9 cellular contexts compared by ENCODE assay signal in the genomic region with DNA sequence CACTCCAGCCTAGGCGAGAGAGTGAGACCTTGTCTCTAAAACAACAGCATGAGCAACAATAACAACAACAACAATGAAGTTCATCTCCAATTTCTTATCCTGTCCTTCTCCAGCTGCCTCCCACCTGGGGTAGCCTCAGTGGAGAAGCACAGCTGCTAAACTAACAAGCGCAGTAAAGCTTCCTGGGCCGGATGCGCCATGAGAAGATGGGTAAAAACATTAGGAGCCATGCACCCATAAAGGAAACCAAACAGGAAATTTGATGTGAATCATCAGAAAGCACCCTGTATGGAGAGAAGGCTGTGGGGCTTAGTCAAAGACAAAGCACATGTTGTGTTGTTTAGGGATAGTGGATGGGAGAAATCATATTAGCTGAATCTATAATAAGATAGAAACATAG.
DNase-seq lines count a peak whose midpoint lies in the region; ATAC-seq and TF ChIP-seq lines count a peak whose summit lies in the region.
"Had no signal": no experiment of that assay in that cellular context is flagged by ENCODE, and none has a peak within 500 bp of the region (broad histone marks: within the 10 kb centered on the region; RNA-seq: fewer than 3 reads in every experiment).

No MANE protein-coding gene starts in this region.

- peak overlapping the region in 3 of 4 donors; percentile 70 to 76 (median 70) for H3K4me3 Mint-ChIP-seq in CD4-positive, CD25-positive, alpha-beta regulatory T cell

- CTCF ChIA-PET in OCI-LY7 (lab: Charles Lee; ENCODE audit: unreplicated experiment), result no interaction called here

- no peaks in the 10 kb centered on the region for H3K79me2 ChIP-seq in OCI-LY7 (ENCODE audit: insufficient read depth, low read depth, low read length)

- POLR2A ChIA-PET in OCI-LY7 (lab: Charles Lee), result interaction anchor here (0.7 to 1.0 kb wide), 2 partner anchors 12 to 35 kb away, joined by 5 to 6 read pairs; no protein-coding TSS in a partner anchor

- H3K4me1 ChIP-seq in CD4-positive, CD25-positive, alpha-beta regulatory T cell (ENCODE audit: control insufficient read depth, insufficient read depth, low read length, poor library complexity, severe bottlenecking), result peaks cover 77% of the 10 kb centered on the region
- H3K4me1 ChIP-seq in OCI-LY7 (ENCODE audit: insufficient read depth, low read length, poor library complexity, severe bottlenecking), result peaks cover 17% of the 10 kb centered on the region

- H3K36me3 ChIP-seq in CD4-positive, CD25-positive, alpha-beta regulatory T cell (ENCODE audit: control insufficient read depth, insufficient read depth, low read length), result no peaks in the 10 kb centered on the region
- H3K36me3 ChIP-seq in OCI-LY7 (ENCODE audit: insufficient read depth, low read length), result no peaks in the 10 kb centered on the region

- H3K27ac Mint-ChIP-seq in CD4-positive, CD25-positive, alpha-beta regulatory T cell, result peak overlapping the region; percentile 94 to 99 (median 96)

- H3K4me1 Mint-ChIP-seq in CD4-positive, CD25-positive, alpha-beta regulatory T cell, result peaks cover 38 to 90% (median 74%) of the 10 kb centered on the region in 4 donors

- H3K27me3 ChIP-seq in CD4-positive, CD25-positive, alpha-beta regulatory T cell (ENCODE audit: control insufficient read depth, insufficient read depth, low read length), result no peaks in the 10 kb centered on the region

- H3K9me2 ChIP-seq in OCI-LY7 (ENCODE audit: insufficient read depth, low read length), result no peaks in the 10 kb centered on the region

- DNase-seq in CD4-positive, CD25-positive, alpha-beta regulatory T cell, result peak in 2 of 3 donors; percentile 33 to 72
- DNase-seq in SW480 (ENCODE audit: low spot score), result peak; percentile 25
- DNase-seq in central memory CD4-positive, alpha-beta T cell, result peak; percentile 50
- no peak for DNase-seq in kidney glomerular epithelial cell (lab: John Stamatoyannopoulos, UW)
- DNase-seq in OCI-LY7 (ENCODE audit: low spot score), result no peak
- no peak for DNase-seq in COR-L47 (lab: John Stamatoyannopoulos, UW)
- DNase-seq: NCI-H1694 treated with DMSO at 0.1 percent for 48 hours had no signal

- no peaks in the 10 kb centered on the region for H3K27me3 Mint-ChIP-seq in CD4-positive, CD25-positive, alpha-beta regulatory T cell

- intact Hi-C loops in OCI-LY7 (cut with micrococcal nuclease; ENCODE audit: unreplicated experiment), result no loop called here

- no TSS peak for BruUV-seq in OCI-LY7 (replicated peaks; lab: Mats Ljungman, UMichigan)

- peak overlapping the region; percentile 42 for H3K4me3 ChIP-seq in CD4-positive, CD25-positive, alpha-beta regulatory T cell (ENCODE audit: low read depth, low read length)
- H3K4me3 ChIP-seq in OCI-LY7 (ENCODE audit: low read depth, low read length, poor library complexity, severe bottlenecking), result no peak overlapping the region

- H4K20me1 ChIP-seq in OCI-LY7 (ENCODE audit: insufficient read depth, low read length), result no peaks in the 10 kb centered on the region

- no peaks in the 10 kb centered on the region for H3K9me3 ChIP-seq in CD4-positive, CD25-positive, alpha-beta regulatory T cell (ENCODE audit: control insufficient read depth in 2 of 2, low read length in 2 of 2)
- H3K9me3 ChIP-seq in OCI-LY7 (ENCODE audit: low read length), result no peaks in the 10 kb centered on the region

- H3K9me3 Mint-ChIP-seq in CD4-positive, CD25-positive, alpha-beta regulatory T cell, result no peaks in the 10 kb centered on the region

- peak overlapping the region; percentile 82 for H3K27ac ChIP-seq in CD4-positive, CD25-positive, alpha-beta regulatory T cell (ENCODE audit: insufficient read depth, low read length, poor library complexity, severe bottlenecking)
- H3K27ac ChIP-seq in OCI-LY7 (ENCODE audit: low read depth, low read length, poor library complexity, severe bottlenecking), result no peak overlapping the region

- no peak for TF ChIP-seq CTCF in OCI-LY7 (conservative IDR thresholded peaks at IDR 0.05; ENCODE audit: low read length)

- H3K4me2 ChIP-seq in OCI-LY7 (ENCODE audit: low read length), result no peak overlapping the region

- ATAC-seq in CD4-positive, CD25-positive, alpha-beta regulatory T cell (ENCODE audit: low read depth in 2 of 2), result peak; percentile 52 to 60
- ATAC-seq in GM21723 (IDR thresholded peaks at IDR 0.05; ENCODE audit: unreplicated experiment), result peak; percentile 52
- ATAC-seq in HG03045 (IDR thresholded peaks at IDR 0.05; ENCODE audit: unreplicated experiment), result no peak

- H2AFZ ChIP-seq in OCI-LY7 (ENCODE audit: low read length), result no peak overlapping the region

- H3K36me3 Mint-ChIP-seq in CD4-positive, CD25-positive, alpha-beta regulatory T cell, result peaks cover 7% of the 10 kb centered on the region

Comparison
In these comparisons a context has a peak if more than half of its experiments do, and no peak if none do; other contexts are left out.
1. DNase-seq: peak in CD4-positive, CD25-positive, alpha-beta regulatory T cell (2 of 3), SW480 (single experiment) and central memory CD4-positive, alpha-beta T cell (single experiment); none in kidney glomerular epithelial cell (single experiment), OCI-LY7 (single experiment) and COR-L47 (single experiment).